18 cellular contexts compared by ENCODE assay signal in genomic region chr15:90189781-90190467, GRCh38. TPM values are rescaled to one million over a fixed set of nuclear protein-coding genes. Genes with fewer than 3 reads are reported as not detected.
DNase-seq lines count a peak whose midpoint lies in the region; ATAC-seq and TF ChIP-seq lines count a peak whose summit lies in the region.
"Had no signal": no experiment of that assay in that cellular context is flagged by ENCODE, and none has a peak within 500 bp of the region (broad histone marks: within the 10 kb centered on the region; RNA-seq: fewer than 3 reads in every experiment).

No MANE protein-coding gene starts in this region.

- H3K4me1 ChIP-seq in HCT116 (ENCODE audit: control insufficient read depth in 1 of 2, insufficient read depth in 2 of 2, low read length in 2 of 2) (peaks cover 30 to 72% of the 10 kb centered on the region in 2 experiments), RWPE2 (ENCODE audit: insufficient read depth, poor library complexity, severe bottlenecking) (peaks cover 66% of the 10 kb centered on the region)
- H3K4me1 ChIP-seq: SJCRH30 had no signal

- H3K9me3 ChIP-seq in HCT116 (ENCODE audit: control insufficient read depth in 1 of 2, insufficient read depth in 1 of 2, low read depth in 1 of 2, low read length in 2 of 2) (no peaks in the 10 kb centered on the region), RWPE2 (ENCODE audit: severe bottlenecking) (no peaks in the 10 kb centered on the region)
- H3K9me3 ChIP-seq: heart left ventricle, left lung, SJCRH30 had no signal

- peak overlapping the region; percentile 53 for H3K27ac Mint-ChIP-seq in stimulated activated effector memory CD8-positive, alpha-beta T cell treated with anti-CD3 and anti-CD28 coated beads, Interleukin-12 subunit alpha, Interleukin-12 subunit beta, amount 100 ng/mL, for 72 hours

- H3K4me3 ChIP-seq in HCT116 (replicated peaks in 1 of 2; ENCODE audit: low read depth in 1 of 2, low read length in 2 of 2) (no peak overlapping the region), RWPE2 (ENCODE audit: severe bottlenecking) (no peak overlapping the region)
- H3K4me3 ChIP-seq: heart left ventricle, left lung, SJCRH30 had no signal

- in situ Hi-C loops in ACHN (cut with HindIII; ENCODE audit: low pct_ligation_motif_present, low pct_unique_long_range_greater_than_20kb, low sequenced_read_pairs): no loop called here

- POLR2A ChIA-PET in HCT116 (lab: Charles Lee): no interaction called here

- no peak for TF ChIP-seq RAD21 in HCT116 (IDR thresholded peaks at IDR 0.05; ENCODE audit: low read depth)

- H3K36me3 ChIP-seq in HCT116 (ENCODE audit: control insufficient read depth in 1 of 2, insufficient read depth in 2 of 2, low read length in 2 of 2) (no peaks in the 10 kb centered on the region), RWPE2 (ENCODE audit: low read depth) (peaks cover 46% of the 10 kb centered on the region)
- H3K36me3 ChIP-seq: heart left ventricle, SJCRH30 had no signal

- RAD21 ChIA-PET in HCT116 (lab: Charles Lee; ENCODE audit: low non-redundant PET in 1 of 2, low total read pairs in 2 of 2, uncharacterized antibody in 2 of 2, unreplicated experiment in 2 of 2): no interaction called here

- H3K9ac ChIP-seq in HCT116 (ENCODE audit: low read length): no peak overlapping the region

- H4K20me1 ChIP-seq in HCT116 (ENCODE audit: insufficient read depth): no peaks in the 10 kb centered on the region

- no peaks in the 10 kb centered on the region for H3K9me2 ChIP-seq in HCT116 (ENCODE audit: insufficient read depth)

- no peak for TF ChIP-seq CTCF in HCT116 (IDR thresholded peaks at IDR 0.05 in 2 of 3, conservative IDR thresholded peaks at IDR 0.05 in 1 of 3; ENCODE audit: borderline replicate concordance in 1 of 3, insufficient read depth in 1 of 3, low read depth in 2 of 3, low read length in 2 of 3)
- no peak for TF ChIP-seq CTCF in RWPE2 (IDR thresholded peaks at IDR 0.05; ENCODE audit: poor library complexity, severe bottlenecking)

- CTCF ChIA-PET in HCT116 (lab: Charles Lee): interaction anchor here (1.0 kb wide), 1 partner anchor 11 kb away, joined by 3 read pairs; the partner anchor contains the start of gene SEMA4B

- H3K27ac ChIP-seq in HCT116 (ENCODE audit: low read depth, low read length): peak overlapping the region; percentile 16; the same call in 1 of the 2 replicates
- peak overlapping the region; percentile 91 for H3K27ac ChIP-seq in RWPE2 (ENCODE audit: poor library complexity, severe bottlenecking)
- H3K27ac ChIP-seq: SJCRH30 had no signal

- H3K79me2 ChIP-seq in HCT116 (ENCODE audit: insufficient read depth, low read length): peaks cover 8% of the 10 kb centered on the region; the same call in 1 of the 2 replicates

- H3K4me3 Mint-ChIP-seq in stimulated activated effector memory CD8-positive, alpha-beta T cell treated with anti-CD3 and anti-CD28 coated beads, Interleukin-12 subunit alpha, Interleukin-12 subunit beta, amount 100 ng/mL, for 72 hours: no peak overlapping the region

- no peaks in the 10 kb centered on the region for H3K9me3 Mint-ChIP-seq in stimulated activated effector memory CD8-positive, alpha-beta T cell treated with anti-CD3 and anti-CD28 coated beads, Interleukin-12 subunit alpha, Interleukin-12 subunit beta, amount 100 ng/mL, for 72 hours

- H3K4me1 Mint-ChIP-seq in stimulated activated effector memory CD8-positive, alpha-beta T cell treated with anti-CD3 and anti-CD28 coated beads, Interleukin-12 subunit alpha, Interleukin-12 subunit beta, amount 100 ng/mL, for 72 hours: peaks cover 22% of the 10 kb centered on the region

- H2AFZ ChIP-seq in HCT116 (ENCODE audit: low read depth, low read length, poor library complexity, severe bottlenecking): no peak overlapping the region

- H3K4me2 ChIP-seq in HCT116 (ENCODE audit: low read length): peak overlapping the region; percentile 19; the same call in 1 of the 2 replicates

- TF ChIP-seq POLR2A in HCT116 (IDR thresholded peaks at IDR 0.05; ENCODE audit: borderline replicate concordance, extremely low read depth, insufficient read depth, insufficient read length) (no peak), erythroblast (IDR thresholded peaks at IDR 0.05; ENCODE audit: low read length) (no peak)

- no peaks in the 10 kb centered on the region for H3K36me3 Mint-ChIP-seq in stimulated activated effector memory CD8-positive, alpha-beta T cell treated with anti-CD3 and anti-CD28 coated beads, Interleukin-12 subunit alpha, Interleukin-12 subunit beta, amount 100 ng/mL, for 72 hours

- no peaks in the 10 kb centered on the region for H3K27me3 ChIP-seq in HCT116 (ENCODE audit: insufficient read depth, low read length)
- H3K27me3 ChIP-seq in RWPE2 (ENCODE audit: insufficient read depth, poor library complexity, severe bottlenecking): no peaks in the 10 kb centered on the region

- no peak for ATAC-seq in HCT116
- no peak for ATAC-seq in RWPE2 (ENCODE audit: low read depth)
- no peak for ATAC-seq in stimulated activated effector memory CD8-positive, alpha-beta T cell treated with anti-CD3 and anti-CD28 coated beads, Interleukin-12 subunit alpha, Interleukin-12 subunit beta, amount 100 ng/mL, for 72 hours
- no peak for ATAC-seq in GM18498 (IDR thresholded peaks at IDR 0.05; ENCODE audit: unreplicated experiment)
- ATAC-seq: heart left ventricle, left lung had no signal

- DNase-seq in HCT116 (ENCODE audit: low read depth, low spot score) (no peak), RWPE2 (ENCODE audit: low spot score) (no peak), erythroblast (lab: John Stamatoyannopoulos, UW) (peak; percentile 88 to 91), ACHN (no peak), NCI-H526 treated with DMSO at 0.1 percent for 48 hours (lab: John Stamatoyannopoulos, UW) (no peak)
- no peak for DNase-seq in stimulated activated effector memory CD8-positive, alpha-beta T cell treated with anti-CD3 and anti-CD28 coated beads, Interleukin-12 subunit alpha, Interleukin-12 subunit beta, amount 100 ng/mL, for 72 hours (ENCODE audit: low spot score in 2 of 2)
- no peak for DNase-seq in stimulated activated CD4-positive, alpha-beta T cell treated with anti-CD3 and anti-CD28 coated beads, Interleukin-15, amount 100 ng/mL, for 24 hours
- DNase-seq: activated T-cell treated with anti-CD3 and anti-CD28 coated beads, Interleukin-2, amount 50 U/mL, for 48 hours; anterior cingulate cortex; C1 segment of cervical spinal cord; effector CD4-positive, alpha-beta T cell; heart left ventricle; left lung; NCI-H1092; NCI-H446 treated with DMSO at 0.1 percent for 48 hours; occipital lobe; SJCRH30 had no signal

- BruUV-seq in HCT116 (replicated peaks; lab: Mats Ljungman, UMichigan): no TSS peak

- intact Hi-C loops in HCT116 (cut with micrococcal nuclease): no loop called here

TF ChIP-seq in HCT116, 20 proteins besides CTCF, POLR2A, EP300 and RAD21:
- TF ChIP-seq JUND (IDR thresholded peaks at IDR 0.05) (no peak), SP1 (IDR thresholded peaks at IDR 0.05; ENCODE audit: low read depth) (no peak), ZFX (IDR thresholded peaks at IDR 0.05) (no peak)
- TF ChIP-seq, protein P1, sequence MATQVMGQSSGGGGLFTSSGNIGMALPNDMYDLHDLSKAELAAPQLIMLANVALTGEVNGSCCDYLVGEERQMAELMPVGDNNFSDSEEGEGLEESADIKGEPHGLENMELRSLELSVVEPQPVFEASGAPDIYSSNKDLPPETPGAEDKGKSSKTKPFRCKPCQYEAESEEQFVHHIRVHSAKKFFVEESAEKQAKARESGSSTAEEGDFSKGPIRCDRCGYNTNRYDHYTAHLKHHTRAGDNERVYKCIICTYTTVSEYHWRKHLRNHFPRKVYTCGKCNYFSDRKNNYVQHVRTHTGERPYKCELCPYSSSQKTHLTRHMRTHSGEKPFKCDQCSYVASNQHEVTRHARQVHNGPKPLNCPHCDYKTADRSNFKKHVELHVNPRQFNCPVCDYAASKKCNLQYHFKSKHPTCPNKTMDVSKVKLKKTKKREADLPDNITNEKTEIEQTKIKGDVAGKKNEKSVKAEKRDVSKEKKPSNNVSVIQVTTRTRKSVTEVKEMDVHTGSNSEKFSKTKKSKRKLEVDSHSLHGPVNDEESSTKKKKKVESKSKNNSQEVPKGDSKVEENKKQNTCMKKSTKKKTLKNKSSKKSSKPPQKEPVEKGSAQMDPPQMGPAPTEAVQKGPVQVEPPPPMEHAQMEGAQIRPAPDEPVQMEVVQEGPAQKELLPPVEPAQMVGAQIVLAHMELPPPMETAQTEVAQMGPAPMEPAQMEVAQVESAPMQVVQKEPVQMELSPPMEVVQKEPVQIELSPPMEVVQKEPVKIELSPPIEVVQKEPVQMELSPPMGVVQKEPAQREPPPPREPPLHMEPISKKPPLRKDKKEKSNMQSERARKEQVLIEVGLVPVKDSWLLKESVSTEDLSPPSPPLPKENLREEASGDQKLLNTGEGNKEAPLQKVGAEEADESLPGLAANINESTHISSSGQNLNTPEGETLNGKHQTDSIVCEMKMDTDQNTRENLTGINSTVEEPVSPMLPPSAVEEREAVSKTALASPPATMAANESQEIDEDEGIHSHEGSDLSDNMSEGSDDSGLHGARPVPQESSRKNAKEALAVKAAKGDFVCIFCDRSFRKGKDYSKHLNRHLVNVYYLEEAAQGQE (IDR thresholded peaks at IDR 0.05; ENCODE audit: low read depth): no peak

RNA-seq across cellular contexts. Expression of gene SEMA4B, which starts 11.2 kb away (rescaled TPM):
- 98.6 TPM for total RNA-seq in HCT116 (2021; ENCODE audit: unreplicated experiment)
- polyA plus RNA-seq in HCT116 (2012): 180 and 260 TPM in 2 replicates

RNA-seq across cellular contexts. Expression of gene CIB1, which starts 43.8 kb away (rescaled TPM):
- 92.7 TPM for total RNA-seq in HCT116 (2021; ENCODE audit: unreplicated experiment)
- polyA plus RNA-seq in HCT116 (2012): 261 and 304 TPM in 2 replicates

RNA-seq across cellular contexts. Expression of gene GDPGP1, which starts 44.1 kb away (rescaled TPM):
- total RNA-seq in HCT116 (2021; ENCODE audit: unreplicated experiment): 15.4 TPM
- polyA plus RNA-seq in HCT116 (2012): 8.6 and 12.6 TPM in 2 replicates

RNA-seq across cellular contexts. Expression of gene TTLL13, which starts 59.4 kb away (rescaled TPM):
- 1.0 TPM for total RNA-seq in HCT116 (2021; ENCODE audit: unreplicated experiment)
- polyA plus RNA-seq in HCT116 (2012): 0.95 and 1.8 TPM in 2 replicates
- total RNA-seq: SJCRH30 had no signal

Comparison
In these comparisons a context has a peak if more than half of its experiments do, and no peak if none do; other contexts are left out.
1. DNase-seq: peak in erythroblast (2 of 2); none in HCT116 (single experiment), RWPE2 (single experiment), stimulated activated effector memory CD8-positive, alpha-beta T cell treated with anti-CD3 and anti-CD28 coated beads, Interleukin-12 subunit alpha, Interleukin-12 subunit beta, amount 100 ng/mL, for 72 hours (0 of 2), ACHN (single experiment), stimulated activated CD4-positive, alpha-beta T cell treated with anti-CD3 and anti-CD28 coated beads, Interleukin-15, amount 100 ng/mL, for 24 hours (single experiment) and NCI-H526 treated with DMSO at 0.1 percent for 48 hours (single experiment).